In genomic region chr12:106285993-106286392, GRCh38 we compare ENCODE assay signal across 21 cellular contexts. TPM values are rescaled to one million over a fixed set of nuclear protein-coding genes. Genes with fewer than 3 reads are reported as not detected.
DNase-seq lines count a peak whose midpoint lies in the region; ATAC-seq, FAIRE-seq and TF ChIP-seq lines count a peak whose summit lies in the region.
"Had no signal": no experiment of that assay in that cellular context is flagged by ENCODE, and none has a peak within 500 bp of the region (broad histone marks: within the 10 kb centered on the region; RNA-seq: fewer than 3 reads in every experiment).

No MANE protein-coding gene starts in this region.

- H4K8ac ChIP-seq in IMR-90 (ENCODE audit: low read depth in 2 of 2, low read length in 2 of 2) = no peak overlapping the region

- peaks cover 28% of the 10 kb centered on the region for H3K4me1 ChIP-seq in BLaER1
- H3K4me1 ChIP-seq in DOHH2 (ENCODE audit: control insufficient read depth, low read length) = peaks cover 7% of the 10 kb centered on the region
- peaks cover 7% of the 10 kb centered on the region for H3K4me1 ChIP-seq in IMR-90 (ENCODE audit: control insufficient read depth, insufficient read depth, low read length)
- H3K4me1 ChIP-seq in K562 (replicated peaks in 1 of 2; ENCODE audit: control insufficient read depth in 2 of 2, insufficient read depth in 2 of 2, low read length in 2 of 2) = peaks cover 0 to 16% of the 10 kb centered on the region in 2 experiments; a peak in 2 of 5 replicates
- no peaks in the 10 kb centered on the region for H3K4me1 ChIP-seq in HAP-1
- H3K4me1 ChIP-seq: SJCRH30 had no signal

- peak overlapping the region; percentile 58; the same call in 1 of the 2 replicates for H3K14ac ChIP-seq in IMR-90 (replicated peaks; ENCODE audit: low read depth, low read length)

- TF ChIP-seq RAD21 in IMR-90 (IDR thresholded peaks at IDR 0.05; ENCODE audit: low read length) (no peak), K562 (CRISPR knock-in tag; conservative IDR thresholded peaks at IDR 0.05 in 1 of 2, IDR thresholded peaks at IDR 0.05 in 1 of 2) (no peak)

- H3K27ac ChIP-seq in BLaER1 = no peak overlapping the region
- no peak overlapping the region for H3K27ac ChIP-seq in DOHH2 (ENCODE audit: low read depth, low read length)
- H3K27ac ChIP-seq in IMR-90 (ENCODE audit: insufficient read depth, low read length) = no peak overlapping the region
- H3K27ac ChIP-seq in K562 (ENCODE audit: extremely low read depth, low read depth, low read length) = no peak overlapping the region
- H3K27ac ChIP-seq: SJCRH30, skin epidermis had no signal

- H3K23ac ChIP-seq in IMR-90 (ENCODE audit: low read depth, low read length) = peak overlapping the region; percentile 82

- BruUV-seq in IMR-90 (replicated peaks; lab: Mats Ljungman, UMichigan) (no TSS peak), K562 (replicated peaks; lab: Mats Ljungman, UMichigan) (no TSS peak)

- no peaks in the 10 kb centered on the region for H3F3A ChIP-seq in DOHH2 (ENCODE audit: control insufficient read depth, insufficient read depth)

- H3K36me3 ChIP-seq in BLaER1 = no peaks in the 10 kb centered on the region
- H3K36me3 ChIP-seq in DOHH2 (ENCODE audit: control insufficient read depth, low read length) = no peaks in the 10 kb centered on the region
- no peaks in the 10 kb centered on the region for H3K36me3 ChIP-seq in IMR-90 (ENCODE audit: control insufficient read depth, insufficient read depth, low read length)
- H3K36me3 ChIP-seq in K562 (ENCODE audit: control insufficient read depth, insufficient read depth, low read length) = no peaks in the 10 kb centered on the region
- H3K36me3 ChIP-seq in HAP-1 (replicated peaks) = no peaks in the 10 kb centered on the region
- H3K36me3 ChIP-seq: SJCRH30 had no signal

- no peak for TF ChIP-seq EP300 in K562 (IDR thresholded peaks at IDR 0.05; ENCODE audit: low read length)

- TF ChIP-seq CTCF in DOHH2 (IDR thresholded peaks at IDR 0.05; ENCODE audit: low read depth, low read length, poor library complexity, severe bottlenecking) (no peak), IMR-90 (conservative IDR thresholded peaks at IDR 0.05; ENCODE audit: low read depth, low read length) (no peak), K562 (IDR thresholded peaks at IDR 0.05 in 2 of 3, conservative IDR thresholded peaks at IDR 0.05 in 1 of 3; ENCODE audit: insufficient read depth in 2 of 3, low read depth in 1 of 3, low read length in 3 of 3) (no peak)

- H3K4me3 ChIP-seq in BLaER1 (no peak overlapping the region), DOHH2 (ENCODE audit: low read length) (no peak overlapping the region), IMR-90 (ENCODE audit: insufficient read depth, low read depth, low read length) (no peak overlapping the region), K562 (no peak overlapping the region), HAP-1 (no peak overlapping the region)
- H3K4me3 ChIP-seq: SJCRH30, skin epidermis had no signal

- no peak for DNase-seq in IMR-90
- no peak for DNase-seq in K562 (ENCODE audit: extremely low read depth in 1 of 4, low spot score in 3 of 4)
- no peak for DNase-seq in ACHN
- DNase-seq in HAP-1 (ENCODE audit: low spot score in 2 of 2) = no peak
- no peak for DNase-seq in NCI-H146 (lab: John Stamatoyannopoulos, UW)
- no peak for DNase-seq in activated naive CD4-positive, alpha-beta T cell treated with anti-CD3 and anti-CD28 coated beads, Interleukin-2, amount 50 U/mL, for 16 hours
- DNase-seq: activated CD8-positive, alpha-beta T cell treated with anti-CD3 and anti-CD28 coated beads for 36 hours; activated naive CD4-positive, alpha-beta T cell treated with anti-CD3 and anti-CD28 coated beads, Interleukin-2, amount 10 ng/mL, durations not matched to agents 7 days and 5 days; activated T-cell treated with anti-CD3 and anti-CD28 coated beads, Interleukin-2, amount 50 U/mL, for 1 hour; aorta; cerebellar nuclear complex; effector CD4-positive, alpha-beta T cell; NCI-H187; NCI-H524; SJCRH30; stimulated activated naive CD8-positive, alpha-beta T cell treated with anti-CD3 and anti-CD28 coated beads, Interleukin-15, amount 100 ng/mL, for 72 hours had no signal

- POLR2A ChIA-PET in IMR-90 (lab: Charles Lee; ENCODE audit: unreplicated experiment) = no interaction called here
- POLR2A ChIA-PET in K562 (lab: Yijun Ruan, JAX) = interaction anchor here (1.0 kb wide), 1 partner anchor 21 kb away, joined by 3 read pairs; no protein-coding TSS in a partner anchor

- H2BK120ac ChIP-seq in IMR-90 (ENCODE audit: low read depth, low read length) = peak overlapping the region; percentile 8; the same call in 1 of the 2 replicates

- intact Hi-C loops in IMR-90 (cut with micrococcal nuclease) = loop anchor here (5.0 kb wide), 1 partner anchor 39 kb away; the partner anchor contains the start of gene CKAP4
- intact Hi-C loops in K562 (cut with micrococcal nuclease) = loop anchor here (10.0 kb wide), 1 partner anchor 871 kb away; no protein-coding TSS in a partner anchor

- H3K4me2 ChIP-seq in BLaER1 (peak overlapping the region; percentile 60), DOHH2 (ENCODE audit: low read length) (peak overlapping the region; percentile 15; the same call in 1 of the 2 replicates), IMR-90 (ENCODE audit: low read depth, low read length) (no peak overlapping the region), K562 (ENCODE audit: insufficient read depth, low read length) (no peak overlapping the region)

- H2AK5ac ChIP-seq in IMR-90 (ENCODE audit: low read depth, low read length) = no peak overlapping the region

- H3K56ac ChIP-seq in IMR-90 (ENCODE audit: extremely low read depth, insufficient read depth, low read length) = no peak overlapping the region

- ATAC-seq in IMR-90 (ENCODE audit: low read depth) = no peak
- no peak for ATAC-seq in K562
- ATAC-seq: activated CD8-positive, alpha-beta T cell treated with anti-CD3 and anti-CD28 coated beads for 36 hours; left lobe of liver; Panc1; stimulated activated naive CD8-positive, alpha-beta T cell treated with anti-CD3 and anti-CD28 coated beads, Interleukin-15, amount 100 ng/mL, for 72 hours had no signal

- H3K9me3 ChIP-seq in BLaER1 = peaks cover 15% of the 10 kb centered on the region
- 0 out of 2 replicates have a peak, but pooled peaks cover 3% of the 10 kb centered on the region for H3K9me3 ChIP-seq in DOHH2 (ENCODE audit: control insufficient read depth, insufficient read depth, low read length)
- peaks cover 6% of the 10 kb centered on the region for H3K9me3 ChIP-seq in IMR-90 (ENCODE audit: control insufficient read depth, insufficient read depth, low read length)
- H3K9me3 ChIP-seq in K562 (replicated peaks; ENCODE audit: control insufficient read depth, insufficient read depth, low read depth, low read length) = no peaks in the 10 kb centered on the region; the same call in 1 of the 2 replicates
- H3K9me3 ChIP-seq in HAP-1 = no peaks in the 10 kb centered on the region

- H3K79me1 ChIP-seq in IMR-90 (ENCODE audit: low read depth in 1 of 2, low read length in 2 of 2) = no peaks in the 10 kb centered on the region

- peak overlapping the region; percentile 49 for H4K91ac ChIP-seq in IMR-90 (ENCODE audit: insufficient read depth, low read depth, low read length)

- peak overlapping the region; percentile 70 for H2BK20ac ChIP-seq in IMR-90 (ENCODE audit: low read depth, low read length)

- no peak overlapping the region for H3K9ac ChIP-seq in BLaER1
- no peak overlapping the region for H3K9ac ChIP-seq in IMR-90 (ENCODE audit: low read depth, low read length)
- no peak overlapping the region for H3K9ac ChIP-seq in K562 (ENCODE audit: insufficient read depth in 1 of 2, low read depth in 2 of 2, low read length in 2 of 2)

- H2BK15ac ChIP-seq in IMR-90 (ENCODE audit: low read depth, low read length) = 0 out of 3 replicates have a peak overlapping the region, but pooled peaks have one; percentile 48

- dilution Hi-C loops in IMR-90 (cut with HindIII; ENCODE audit: low sequenced_read_pairs, unreplicated experiment) = no loop called here

- H3K9me1 ChIP-seq in IMR-90 (ENCODE audit: insufficient read depth, low read length) = peaks cover 8% of the 10 kb centered on the region
- no peaks in the 10 kb centered on the region for H3K9me1 ChIP-seq in K562 (ENCODE audit: control insufficient read depth, insufficient read depth, low read length)

- TF ChIP-seq POLR2A in IMR-90 (IDR thresholded peaks at IDR 0.05; ENCODE audit: low read depth, low read length) (no peak), K562 (conservative IDR thresholded peaks at IDR 0.05) (no peak)

- no peaks in the 10 kb centered on the region for H3K27me3 ChIP-seq in BLaER1
- H3K27me3 ChIP-seq in DOHH2 (ENCODE audit: control insufficient read depth, low read length) = peaks cover 13% of the 10 kb centered on the region
- H3K27me3 ChIP-seq in IMR-90 (ENCODE audit: control insufficient read depth, insufficient read depth, low read length) = no peaks in the 10 kb centered on the region
- H3K27me3 ChIP-seq in K562 (ENCODE audit: control insufficient read depth in 2 of 2, insufficient read depth in 2 of 2, low read length in 2 of 2) = peaks cover 0 to 10% of the 10 kb centered on the region in 2 experiments; a peak in 4 of 5 replicates
- H3K27me3 ChIP-seq in HAP-1 (ENCODE audit: low read depth) = peaks cover 13% of the 10 kb centered on the region
- H3K27me3 ChIP-seq: SJCRH30 had no signal

- WGBS in IMR-90 (ENCODE audit: extremely low coverage in 2 of 2, insufficient read length in 1 of 2), 2 experiments = no CpG with 5 or more reads among the region's 4 CpGs
- WGBS in K562 (ENCODE audit: insufficient coverage, low coverage, missing lambda C conversion rate) = 38% methylated on average over 4 of the region's 4 CpGs

- H2AK9ac ChIP-seq in IMR-90 (replicated peaks; ENCODE audit: low read depth, low read length, poor library complexity) = no peak overlapping the region

- H3K18ac ChIP-seq in IMR-90 (ENCODE audit: low read depth, low read length) = no peak overlapping the region

- H4K5ac ChIP-seq in IMR-90 (ENCODE audit: low read depth, low read length) = no peak overlapping the region

- CTCF ChIA-PET in IMR-90 (lab: Yijun Ruan, JAX) = no interaction called here
- CTCF ChIA-PET in K562 (lab: Yijun Ruan, JAX; ENCODE audit: low intra/inter-chr PET ratio) = no interaction called here

- no peaks in the 10 kb centered on the region for H3K79me2 ChIP-seq in DOHH2 (ENCODE audit: control insufficient read depth, low read length)
- H3K79me2 ChIP-seq in K562 (ENCODE audit: control insufficient read depth, insufficient read depth, low read length) = no peaks in the 10 kb centered on the region

- no peak for FAIRE-seq in K562 (lab: Jason Lieb, UNC)

- H3K9me2 ChIP-seq in DOHH2 (replicated peaks; ENCODE audit: control insufficient read depth, low read length) = no peaks in the 10 kb centered on the region

- in situ Hi-C loops in IMR-90 (cut with MboI; ENCODE audit: low sequenced_read_pairs) (loop anchor here (5.0 kb wide), 1 partner anchor 34 kb away; no protein-coding TSS in a partner anchor), K562 (cut with MboI) (no loop called here), ACHN (cut with HindIII; ENCODE audit: low pct_ligation_motif_present, low pct_unique_long_range_greater_than_20kb, low sequenced_read_pairs) (no loop called here), HAP-1 (cut with MboI; ENCODE audit: low sequenced_read_pairs) (no loop called here)

- H4K20me1 ChIP-seq in BLaER1 (no peaks in the 10 kb centered on the region), DOHH2 (ENCODE audit: control insufficient read depth, insufficient read depth, low read depth, low read length) (no peaks in the 10 kb centered on the region), IMR-90 (ENCODE audit: insufficient read depth, low read length) (no peaks in the 10 kb centered on the region), K562 (replicated peaks; ENCODE audit: control insufficient read depth, insufficient read depth, low read length) (no peaks in the 10 kb centered on the region)

- H3K4ac ChIP-seq in IMR-90 (ENCODE audit: low read depth, low read length) = peak overlapping the region; percentile 2; the same call in 1 of the 2 replicates

- no peak overlapping the region for H2BK5ac ChIP-seq in IMR-90 (ENCODE audit: low read depth, low read length, poor library complexity, severe bottlenecking)

- no peak overlapping the region for H2AFZ ChIP-seq in IMR-90 (replicated peaks; ENCODE audit: low read length, poor library complexity)
- H2AFZ ChIP-seq in K562 (ENCODE audit: low read depth, low read length) = no peak overlapping the region

RNA-seq across cellular contexts. Expression of gene TCP11L2, which starts 16.5 kb away (rescaled TPM):
- total RNA-seq in IMR-90 (2012; rRNA removed) (26.4 and 32.8 TPM in 2 replicates), K562 (2014; rRNA removed) (1.6 and 2.3 TPM in 2 replicates), K562 (2014; rRNA removed; fragmentation: Illumina TruSeq; extraction: Trizol) (2.3 and 3.8 TPM in 2 replicates), K562 (2015; rRNA removed; fragmentation: Illumina TruSeq; extraction: Trizol) (0.53 and 0.83 TPM in 2 replicates), K562 (2021) (2.4 and 4.0 TPM in 2 replicates)
- polyA plus RNA-seq in IMR-90 (2012; rRNA removed) (6.0 and 7.3 TPM in 2 replicates), K562 (2011; rRNA removed) (3.7 and 4.5 TPM in 2 replicates), K562 (2014; fragmentation: Illumina TruSeq; extraction: Trizol) (1.3 and 2.1 TPM in 2 replicates), K562 (2014; fragmentation: Nextera tagmentation; extraction: Ambion mirVana) (1 to 10 TPM in 1 of 2 experiments, under 1 TPM in 1; 0.39 to 1.3 TPM), K562 (2014; rRNA removed) (0.86 and 1.6 TPM in 2 replicates)
- polyA plus RNA-seq in IMR-90 (2012; cell fraction: cytosol; rRNA removed) = 2.3 and 3.3 TPM in 2 replicates
- polyA plus RNA-seq in IMR-90 (2012; cell fraction: nucleus; rRNA removed; ENCODE audit: low replicate concordance) = 3.4 and 22.1 TPM in 2 replicates
- total RNA-seq in K562 (2011; cell fraction: chromatin; rRNA removed; ENCODE audit: low replicate concordance) = 9.7 and 13.0 TPM in 2 replicates
- 6.8 and 8.9 TPM in 2 replicates for total RNA-seq in K562 (2011; cell fraction: nucleolus; rRNA removed)
- total RNA-seq in K562 (2011; cell fraction: nucleoplasm; rRNA removed) = 8.2 and 10.7 TPM in 2 replicates
- 1.1 and 2.2 TPM in 2 replicates for polyA plus RNA-seq in K562 (2011; cell fraction: cytosol; rRNA removed)
- polyA plus RNA-seq in K562 (2011; cell fraction: nucleus; rRNA removed) = 3.3 and 4.3 TPM in 2 replicates
- 0.77 and 4.0 TPM in 2 replicates for polyA plus RNA-seq in K562 (2012)
- 7.9 and 10.0 TPM in 2 replicates for polyA minus RNA-seq in K562 (2011; rRNA and poly(A)+ RNA removed)
- 3.2 and 4.1 TPM in 2 replicates for polyA minus RNA-seq in K562 (2011; cell fraction: cytosol; rRNA and poly(A)+ RNA removed)
- polyA minus RNA-seq in K562 (2011; cell fraction: nucleus; rRNA and poly(A)+ RNA removed) = 7.4 and 8.8 TPM in 2 replicates

RNA-seq across cellular contexts. Expression of gene CKAP4, which starts 38.2 kb away (rescaled TPM):
- total RNA-seq in IMR-90 (2012; rRNA removed) (94.5 and 113 TPM in 2 replicates), K562 (2014; rRNA removed) (0.04 TPM in 1 of 2 replicates, not detected in the other), K562 (2014; rRNA removed; fragmentation: Illumina TruSeq; extraction: Trizol) (not detected in 2 replicates), K562 (2015; rRNA removed; fragmentation: Illumina TruSeq; extraction: Trizol) (not detected in 2 replicates), K562 (2021) (0.20 and 0.45 TPM in 2 replicates)
- polyA plus RNA-seq in IMR-90 (2012; rRNA removed) (282 and 297 TPM in 2 replicates), K562 (2011; rRNA removed) (0.08 TPM in 2 replicates), K562 (2014; fragmentation: Illumina TruSeq; extraction: Trizol) (0.06 TPM in 1 of 2 replicates, not detected in the other), K562 (2014; fragmentation: Nextera tagmentation; extraction: Ambion mirVana) (not detected), K562 (2014; rRNA removed) (not detected in 2 replicates)
- 164 and 189 TPM in 2 replicates for polyA plus RNA-seq in IMR-90 (2012; cell fraction: cytosol; rRNA removed)
- 79.4 and 107 TPM in 2 replicates for polyA plus RNA-seq in IMR-90 (2012; cell fraction: nucleus; rRNA removed; ENCODE audit: low replicate concordance)
- total RNA-seq in K562 (2011; cell fraction: chromatin; rRNA removed; ENCODE audit: low replicate concordance) = 0.14 and 0.16 TPM in 2 replicates
- total RNA-seq in K562 (2011; cell fraction: nucleolus; rRNA removed) = 0.26 and 0.33 TPM in 2 replicates
- total RNA-seq in K562 (2011; cell fraction: nucleoplasm; rRNA removed) = 0.15 and 0.46 TPM in 2 replicates
- 0.06 and 0.10 TPM in 2 replicates for polyA plus RNA-seq in K562 (2011; cell fraction: cytosol; rRNA removed)
- 0.13 TPM in 1 of 2 replicates, not detected in the other for polyA plus RNA-seq in K562 (2011; cell fraction: nucleus; rRNA removed)
- polyA plus RNA-seq in K562 (2012) = 0.08 and 0.11 TPM in 2 replicates
- polyA minus RNA-seq in K562 (2011; rRNA and poly(A)+ RNA removed) = 0.11 TPM in 1 of 2 replicates, not detected in the other
- polyA minus RNA-seq in K562 (2011; cell fraction: cytosol; rRNA and poly(A)+ RNA removed) = not detected in 2 replicates
- 0.11 TPM in 1 of 2 replicates, not detected in the other for polyA minus RNA-seq in K562 (2011; cell fraction: nucleus; rRNA and poly(A)+ RNA removed)

Comparison
In these comparisons a context has a peak if more than half of its experiments do, and no peak if none do; other contexts are left out.
1. H3K4me2 ChIP-seq: peak in BLaER1 (single experiment) and DOHH2 (single experiment); none in IMR-90 (single experiment) and K562 (single experiment).
2. RNA of gene CKAP4, which starts 38.2 kb away (total RNA-seq): 94.5 to 113 TPM in IMR-90; 0.04 to 0.46 TPM in K562; every median in the first group is over 10 times any median in the second.